In the genomic region with DNA sequence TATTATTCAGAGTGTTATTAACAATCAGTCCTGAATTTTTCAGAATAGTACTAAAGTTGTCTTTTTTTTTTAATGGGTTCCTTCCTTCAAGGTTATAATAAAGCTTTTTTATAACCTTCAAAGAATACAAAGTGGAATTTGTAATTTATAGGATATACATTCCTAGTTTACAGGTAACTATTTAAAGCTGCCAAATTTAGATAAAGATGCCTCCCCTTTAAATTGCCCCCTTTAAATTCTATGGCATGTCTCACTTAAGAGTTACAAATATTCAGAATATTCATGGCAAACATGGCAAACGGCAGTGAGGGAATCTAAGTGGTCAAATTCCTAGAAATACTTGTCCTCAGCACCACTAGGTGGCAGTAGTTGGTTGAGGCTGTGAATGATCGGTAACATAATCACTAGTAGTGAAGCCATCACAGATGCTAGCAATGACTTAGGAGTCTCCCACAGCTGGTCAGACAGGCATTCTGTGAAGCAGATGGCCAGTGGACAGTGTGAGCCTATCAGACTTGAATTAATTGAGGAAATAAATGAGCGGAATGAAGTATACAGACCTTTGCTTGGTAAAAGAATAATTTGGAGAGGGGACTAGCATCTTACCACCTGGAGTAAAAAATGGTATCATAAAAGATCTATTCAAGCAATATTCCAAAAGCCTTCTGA, we compare ENCODE assay signal across 8 cellular contexts.
DNase-seq lines count a peak whose midpoint lies in the region; ATAC-seq lines count a peak whose summit lies in the region.

No MANE protein-coding gene starts in this region.

- H3K9me3 ChIP-seq in CD4-positive, CD25-positive, alpha-beta regulatory T cell (ENCODE audit: control insufficient read depth in 2 of 2, low read length in 2 of 2), result no peaks in the 10 kb centered on the region

- H2BK5ac ChIP-seq in mesendoderm (ENCODE audit: low read length), result no peak overlapping the region

- H3K4me3 ChIP-seq in CD4-positive, CD25-positive, alpha-beta regulatory T cell (ENCODE audit: low read depth, low read length), result no peak overlapping the region
- H3K4me3 ChIP-seq in mesendoderm (ENCODE audit: low read length), result no peak overlapping the region

- H3K4me1 ChIP-seq in CD4-positive, CD25-positive, alpha-beta regulatory T cell (ENCODE audit: control insufficient read depth, insufficient read depth, low read length, poor library complexity, severe bottlenecking), result no peaks in the 10 kb centered on the region
- no peaks in the 10 kb centered on the region for H3K4me1 ChIP-seq in mesendoderm (ENCODE audit: control insufficient read depth, low read depth, low read length)

- no peak overlapping the region for H3K27ac ChIP-seq in CD4-positive, CD25-positive, alpha-beta regulatory T cell (ENCODE audit: insufficient read depth, low read length, poor library complexity, severe bottlenecking)
- H3K27ac ChIP-seq in mesendoderm (ENCODE audit: low read depth, low read length), result no peak overlapping the region

- no peak overlapping the region for H3K27ac Mint-ChIP-seq in CD4-positive, CD25-positive, alpha-beta regulatory T cell
- no peak overlapping the region for H3K27ac Mint-ChIP-seq in activated CD4-positive, alpha-beta T cell treated with anti-CD3 and anti-CD28 coated beads, Interleukin-2, amount 10 ng/mL, durations not matched to agents 7 days and 5 days
- no peak overlapping the region for H3K27ac Mint-ChIP-seq in effector memory CD8-positive, alpha-beta T cell
- H3K27ac Mint-ChIP-seq in stimulated activated memory B cell treated with anti-CD40 and anti-IgM and Interleukin-4, amounts not matched to agents 10 μg/mL and 1 μg/mL and 100 μg/mL, for 72 hours, result no peak overlapping the region

- CTCF ChIA-PET in activated CD4-positive, alpha-beta T cell treated with anti-CD3 and anti-CD28 coated beads, Interleukin-2, amount 10 ng/mL, durations not matched to agents 7 days and 5 days (lab: Charles Lee), result interaction anchor here (0.8 to 1.4 kb wide), 7 partner anchors 24 to 643 kb away, joined by 3 to 7 read pairs (median 3); partner anchors contain the start of gene CBR4

- peak; percentile 22 to 67 (median 51) for DNase-seq in CD4-positive, CD25-positive, alpha-beta regulatory T cell
- DNase-seq in NCI-H526 treated with DMSO at 0.1 percent for 48 hours (lab: John Stamatoyannopoulos, UW), result peak; percentile 66
- DNase-seq in activated CD4-positive, alpha-beta T cell treated with anti-CD3 and anti-CD28 coated beads, Interleukin-2, amount 10 ng/mL, durations not matched to agents 7 days and 5 days, result peak; percentile 67
- DNase-seq in effector memory CD8-positive, alpha-beta T cell, result peak; percentile 47 to 54 (median 50)
- DNase-seq in mesendoderm, result peak; percentile 89

- ATAC-seq in CD4-positive, CD25-positive, alpha-beta regulatory T cell (ENCODE audit: low read depth in 2 of 2), result no peak
- ATAC-seq in GM19324 (IDR thresholded peaks at IDR 0.05; ENCODE audit: low FRiP score, unreplicated experiment), result peak; percentile 57
- peak; percentile 68 for ATAC-seq in HG03558 (IDR thresholded peaks at IDR 0.05; ENCODE audit: extremely low read depth, unreplicated experiment)
- peak; percentile 59 for ATAC-seq in effector memory CD8-positive, alpha-beta T cell (replicated peaks)
- ATAC-seq in stimulated activated memory B cell treated with anti-CD40 and anti-IgM and Interleukin-4, amounts not matched to agents 10 μg/mL and 1 μg/mL and 100 μg/mL, for 72 hours, result peak; percentile 62

- no peaks in the 10 kb centered on the region for H3K27me3 Mint-ChIP-seq in CD4-positive, CD25-positive, alpha-beta regulatory T cell
- no peaks in the 10 kb centered on the region for H3K27me3 Mint-ChIP-seq in activated CD4-positive, alpha-beta T cell treated with anti-CD3 and anti-CD28 coated beads, Interleukin-2, amount 10 ng/mL, durations not matched to agents 7 days and 5 days
- no peaks in the 10 kb centered on the region for H3K27me3 Mint-ChIP-seq in effector memory CD8-positive, alpha-beta T cell
- H3K27me3 Mint-ChIP-seq in stimulated activated memory B cell treated with anti-CD40 and anti-IgM and Interleukin-4, amounts not matched to agents 10 μg/mL and 1 μg/mL and 100 μg/mL, for 72 hours, result no peaks in the 10 kb centered on the region

- no peak overlapping the region for H3K4me2 ChIP-seq in mesendoderm (ENCODE audit: low read length)

- no peak overlapping the region for H2BK15ac ChIP-seq in mesendoderm (replicated peaks; ENCODE audit: low read depth)

- no CpG with 5 or more reads among the region's 3 CpGs for WGBS in mesendoderm (ENCODE audit: extremely low coverage, insufficient coverage, low lambda C conversion rate)

- H3K4ac ChIP-seq in mesendoderm (ENCODE audit: low read depth, low read length), result no peak overlapping the region

- no peak overlapping the region for H3K18ac ChIP-seq in mesendoderm (ENCODE audit: low read length)

- H3K9ac ChIP-seq in mesendoderm (ENCODE audit: low read length), result no peak overlapping the region

- H3K4me3 Mint-ChIP-seq in CD4-positive, CD25-positive, alpha-beta regulatory T cell, result no peak overlapping the region
- H3K4me3 Mint-ChIP-seq in activated CD4-positive, alpha-beta T cell treated with anti-CD3 and anti-CD28 coated beads, Interleukin-2, amount 10 ng/mL, durations not matched to agents 7 days and 5 days, result no peak overlapping the region
- H3K4me3 Mint-ChIP-seq in effector memory CD8-positive, alpha-beta T cell, result no peak overlapping the region
- H3K4me3 Mint-ChIP-seq in stimulated activated memory B cell treated with anti-CD40 and anti-IgM and Interleukin-4, amounts not matched to agents 10 μg/mL and 1 μg/mL and 100 μg/mL, for 72 hours, result no peak overlapping the region

- peaks cover 6% of the 10 kb centered on the region for H3K36me3 Mint-ChIP-seq in CD4-positive, CD25-positive, alpha-beta regulatory T cell
- no peaks in the 10 kb centered on the region for H3K36me3 Mint-ChIP-seq in activated CD4-positive, alpha-beta T cell treated with anti-CD3 and anti-CD28 coated beads, Interleukin-2, amount 10 ng/mL, durations not matched to agents 7 days and 5 days (ENCODE audit: low read depth)
- no peaks in the 10 kb centered on the region for H3K36me3 Mint-ChIP-seq in effector memory CD8-positive, alpha-beta T cell (ENCODE audit: insufficient read depth)
- H3K36me3 Mint-ChIP-seq in stimulated activated memory B cell treated with anti-CD40 and anti-IgM and Interleukin-4, amounts not matched to agents 10 μg/mL and 1 μg/mL and 100 μg/mL, for 72 hours, result no peaks in the 10 kb centered on the region

- no peak overlapping the region for H4K5ac ChIP-seq in mesendoderm (ENCODE audit: low read length)

- no peaks in the 10 kb centered on the region for H3K36me3 ChIP-seq in CD4-positive, CD25-positive, alpha-beta regulatory T cell (ENCODE audit: control insufficient read depth, insufficient read depth, low read length)
- H3K36me3 ChIP-seq in mesendoderm (ENCODE audit: control insufficient read depth, insufficient read depth, low read length), result no peaks in the 10 kb centered on the region

- H3K9me3 Mint-ChIP-seq in CD4-positive, CD25-positive, alpha-beta regulatory T cell, result no peaks in the 10 kb centered on the region
- H3K9me3 Mint-ChIP-seq in activated CD4-positive, alpha-beta T cell treated with anti-CD3 and anti-CD28 coated beads, Interleukin-2, amount 10 ng/mL, durations not matched to agents 7 days and 5 days, result no peaks in the 10 kb centered on the region
- H3K9me3 Mint-ChIP-seq in effector memory CD8-positive, alpha-beta T cell, result no peaks in the 10 kb centered on the region
- no peaks in the 10 kb centered on the region for H3K9me3 Mint-ChIP-seq in stimulated activated memory B cell treated with anti-CD40 and anti-IgM and Interleukin-4, amounts not matched to agents 10 μg/mL and 1 μg/mL and 100 μg/mL, for 72 hours

- no peak overlapping the region for H2BK120ac ChIP-seq in mesendoderm (ENCODE audit: low read depth, low read length)

- H3K27me3 ChIP-seq in CD4-positive, CD25-positive, alpha-beta regulatory T cell (ENCODE audit: control insufficient read depth, insufficient read depth, low read length), result no peaks in the 10 kb centered on the region
- H3K27me3 ChIP-seq in mesendoderm (ENCODE audit: insufficient read depth, low read length, poor library complexity), result no peaks in the 10 kb centered on the region

- H4K8ac ChIP-seq in mesendoderm (ENCODE audit: low read depth, low read length), result no peak overlapping the region

- H3K23ac ChIP-seq in mesendoderm (ENCODE audit: low read length), result no peak overlapping the region

- POLR2A ChIA-PET in activated CD4-positive, alpha-beta T cell treated with anti-CD3 and anti-CD28 coated beads, Interleukin-2, amount 10 ng/mL, durations not matched to agents 7 days and 5 days (lab: Charles Lee), result no interaction called here

- H3K79me2 ChIP-seq in mesendoderm (ENCODE audit: control insufficient read depth, insufficient read depth, low read length), result no peaks in the 10 kb centered on the region

- H3K56ac ChIP-seq in mesendoderm (ENCODE audit: low read length), result no peak overlapping the region

- no peaks in the 10 kb centered on the region for H3K79me1 ChIP-seq in mesendoderm (ENCODE audit: low read length)

- H3K4me1 Mint-ChIP-seq in CD4-positive, CD25-positive, alpha-beta regulatory T cell, result peaks cover 0 to 2% (median 0%) of the 10 kb centered on the region in 4 donors
- H3K4me1 Mint-ChIP-seq in activated CD4-positive, alpha-beta T cell treated with anti-CD3 and anti-CD28 coated beads, Interleukin-2, amount 10 ng/mL, durations not matched to agents 7 days and 5 days, result no peaks in the 10 kb centered on the region
- peaks cover 0 to 2% of the 10 kb centered on the region in 2 donors for H3K4me1 Mint-ChIP-seq in effector memory CD8-positive, alpha-beta T cell (ENCODE audit: low read depth in 2 of 2)
- H3K4me1 Mint-ChIP-seq in stimulated activated memory B cell treated with anti-CD40 and anti-IgM and Interleukin-4, amounts not matched to agents 10 μg/mL and 1 μg/mL and 100 μg/mL, for 72 hours, result no peaks in the 10 kb centered on the region

- H2AK5ac ChIP-seq in mesendoderm (ENCODE audit: low read length), result no peak overlapping the region

Comparison
In these comparisons a context has a peak if more than half of its experiments do, and no peak if none do; other contexts are left out.
1. ATAC-seq: peak in GM19324 (single experiment), HG03558 (single experiment), effector memory CD8-positive, alpha-beta T cell (single experiment) and stimulated activated memory B cell treated with anti-CD40 and anti-IgM and Interleukin-4, amounts not matched to agents 10 μg/mL and 1 μg/mL and 100 μg/mL, for 72 hours (single experiment); none in CD4-positive, CD25-positive, alpha-beta regulatory T cell (0 of 2).
2. Peak in every context shown above with its lines, with median percentiles within 50 percentile points of each other: DNase-seq.